ENCODE assay signal across 1 cellular context in the genomic region with DNA sequence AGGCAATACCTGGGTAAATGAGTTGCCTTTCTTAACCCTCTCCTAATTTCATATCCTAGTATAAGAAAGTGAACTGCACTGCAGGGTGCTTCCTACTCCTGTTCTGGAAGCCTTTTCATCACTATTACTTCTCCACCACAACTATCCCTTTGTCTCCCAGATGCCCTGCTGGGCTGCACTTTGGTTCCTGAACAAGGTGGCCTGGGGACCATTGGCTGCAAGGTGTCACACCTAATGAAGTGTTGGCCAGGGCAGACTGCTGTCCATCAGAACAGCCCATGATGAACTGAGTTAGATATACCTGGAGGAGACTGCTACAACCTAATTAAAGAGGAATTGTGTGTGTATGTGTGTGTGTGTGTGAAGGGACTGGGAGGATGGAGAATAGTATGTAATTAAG.
TF ChIP-seq lines count a peak whose summit lies in the region.

No MANE protein-coding gene starts in this region.

TF ChIP-seq in H1, 55 proteins besides CTCF, POLR2A, EP300 and RAD21:
- TF ChIP-seq TBP (IDR thresholded peaks at IDR 0.05; ENCODE audit: low read depth, low read length): no peak
- no peak for TF ChIP-seq CEBPB (IDR thresholded peaks at IDR 0.05; ENCODE audit: low read depth, low read length)
- no peak for TF ChIP-seq TAF1 (IDR thresholded peaks at IDR 0.05; ENCODE audit: low read depth, low read length)
- TF ChIP-seq, protein P1, sequence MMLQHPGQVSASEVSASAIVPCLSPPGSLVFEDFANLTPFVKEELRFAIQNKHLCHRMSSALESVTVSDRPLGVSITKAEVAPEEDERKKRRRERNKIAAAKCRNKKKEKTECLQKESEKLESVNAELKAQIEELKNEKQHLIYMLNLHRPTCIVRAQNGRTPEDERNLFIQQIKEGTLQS (IDR thresholded peaks at IDR 0.05; ENCODE audit: insufficient read depth, low read depth, low read length): no peak
- TF ChIP-seq SP2 (IDR thresholded peaks at IDR 0.05; ENCODE audit: low read length): no peak
- TF ChIP-seq POLR2AphosphoS5 (IDR thresholded peaks at IDR 0.05; ENCODE audit: low read depth, low read length): no peak
- TF ChIP-seq KDM1A (IDR thresholded peaks at IDR 0.05; ENCODE audit: borderline replicate concordance, low read length): no peak
- TF ChIP-seq NANOG (IDR thresholded peaks at IDR 0.05; ENCODE audit: insufficient read depth, low read depth, low read length, poor library complexity, severe bottlenecking): no peak
- no peak for TF ChIP-seq ASH2L (IDR thresholded peaks at IDR 0.05; ENCODE audit: low read length)
- TF ChIP-seq BACH1 (IDR thresholded peaks at IDR 0.05; ENCODE audit: low read length): no peak
- TF ChIP-seq, protein P2, sequence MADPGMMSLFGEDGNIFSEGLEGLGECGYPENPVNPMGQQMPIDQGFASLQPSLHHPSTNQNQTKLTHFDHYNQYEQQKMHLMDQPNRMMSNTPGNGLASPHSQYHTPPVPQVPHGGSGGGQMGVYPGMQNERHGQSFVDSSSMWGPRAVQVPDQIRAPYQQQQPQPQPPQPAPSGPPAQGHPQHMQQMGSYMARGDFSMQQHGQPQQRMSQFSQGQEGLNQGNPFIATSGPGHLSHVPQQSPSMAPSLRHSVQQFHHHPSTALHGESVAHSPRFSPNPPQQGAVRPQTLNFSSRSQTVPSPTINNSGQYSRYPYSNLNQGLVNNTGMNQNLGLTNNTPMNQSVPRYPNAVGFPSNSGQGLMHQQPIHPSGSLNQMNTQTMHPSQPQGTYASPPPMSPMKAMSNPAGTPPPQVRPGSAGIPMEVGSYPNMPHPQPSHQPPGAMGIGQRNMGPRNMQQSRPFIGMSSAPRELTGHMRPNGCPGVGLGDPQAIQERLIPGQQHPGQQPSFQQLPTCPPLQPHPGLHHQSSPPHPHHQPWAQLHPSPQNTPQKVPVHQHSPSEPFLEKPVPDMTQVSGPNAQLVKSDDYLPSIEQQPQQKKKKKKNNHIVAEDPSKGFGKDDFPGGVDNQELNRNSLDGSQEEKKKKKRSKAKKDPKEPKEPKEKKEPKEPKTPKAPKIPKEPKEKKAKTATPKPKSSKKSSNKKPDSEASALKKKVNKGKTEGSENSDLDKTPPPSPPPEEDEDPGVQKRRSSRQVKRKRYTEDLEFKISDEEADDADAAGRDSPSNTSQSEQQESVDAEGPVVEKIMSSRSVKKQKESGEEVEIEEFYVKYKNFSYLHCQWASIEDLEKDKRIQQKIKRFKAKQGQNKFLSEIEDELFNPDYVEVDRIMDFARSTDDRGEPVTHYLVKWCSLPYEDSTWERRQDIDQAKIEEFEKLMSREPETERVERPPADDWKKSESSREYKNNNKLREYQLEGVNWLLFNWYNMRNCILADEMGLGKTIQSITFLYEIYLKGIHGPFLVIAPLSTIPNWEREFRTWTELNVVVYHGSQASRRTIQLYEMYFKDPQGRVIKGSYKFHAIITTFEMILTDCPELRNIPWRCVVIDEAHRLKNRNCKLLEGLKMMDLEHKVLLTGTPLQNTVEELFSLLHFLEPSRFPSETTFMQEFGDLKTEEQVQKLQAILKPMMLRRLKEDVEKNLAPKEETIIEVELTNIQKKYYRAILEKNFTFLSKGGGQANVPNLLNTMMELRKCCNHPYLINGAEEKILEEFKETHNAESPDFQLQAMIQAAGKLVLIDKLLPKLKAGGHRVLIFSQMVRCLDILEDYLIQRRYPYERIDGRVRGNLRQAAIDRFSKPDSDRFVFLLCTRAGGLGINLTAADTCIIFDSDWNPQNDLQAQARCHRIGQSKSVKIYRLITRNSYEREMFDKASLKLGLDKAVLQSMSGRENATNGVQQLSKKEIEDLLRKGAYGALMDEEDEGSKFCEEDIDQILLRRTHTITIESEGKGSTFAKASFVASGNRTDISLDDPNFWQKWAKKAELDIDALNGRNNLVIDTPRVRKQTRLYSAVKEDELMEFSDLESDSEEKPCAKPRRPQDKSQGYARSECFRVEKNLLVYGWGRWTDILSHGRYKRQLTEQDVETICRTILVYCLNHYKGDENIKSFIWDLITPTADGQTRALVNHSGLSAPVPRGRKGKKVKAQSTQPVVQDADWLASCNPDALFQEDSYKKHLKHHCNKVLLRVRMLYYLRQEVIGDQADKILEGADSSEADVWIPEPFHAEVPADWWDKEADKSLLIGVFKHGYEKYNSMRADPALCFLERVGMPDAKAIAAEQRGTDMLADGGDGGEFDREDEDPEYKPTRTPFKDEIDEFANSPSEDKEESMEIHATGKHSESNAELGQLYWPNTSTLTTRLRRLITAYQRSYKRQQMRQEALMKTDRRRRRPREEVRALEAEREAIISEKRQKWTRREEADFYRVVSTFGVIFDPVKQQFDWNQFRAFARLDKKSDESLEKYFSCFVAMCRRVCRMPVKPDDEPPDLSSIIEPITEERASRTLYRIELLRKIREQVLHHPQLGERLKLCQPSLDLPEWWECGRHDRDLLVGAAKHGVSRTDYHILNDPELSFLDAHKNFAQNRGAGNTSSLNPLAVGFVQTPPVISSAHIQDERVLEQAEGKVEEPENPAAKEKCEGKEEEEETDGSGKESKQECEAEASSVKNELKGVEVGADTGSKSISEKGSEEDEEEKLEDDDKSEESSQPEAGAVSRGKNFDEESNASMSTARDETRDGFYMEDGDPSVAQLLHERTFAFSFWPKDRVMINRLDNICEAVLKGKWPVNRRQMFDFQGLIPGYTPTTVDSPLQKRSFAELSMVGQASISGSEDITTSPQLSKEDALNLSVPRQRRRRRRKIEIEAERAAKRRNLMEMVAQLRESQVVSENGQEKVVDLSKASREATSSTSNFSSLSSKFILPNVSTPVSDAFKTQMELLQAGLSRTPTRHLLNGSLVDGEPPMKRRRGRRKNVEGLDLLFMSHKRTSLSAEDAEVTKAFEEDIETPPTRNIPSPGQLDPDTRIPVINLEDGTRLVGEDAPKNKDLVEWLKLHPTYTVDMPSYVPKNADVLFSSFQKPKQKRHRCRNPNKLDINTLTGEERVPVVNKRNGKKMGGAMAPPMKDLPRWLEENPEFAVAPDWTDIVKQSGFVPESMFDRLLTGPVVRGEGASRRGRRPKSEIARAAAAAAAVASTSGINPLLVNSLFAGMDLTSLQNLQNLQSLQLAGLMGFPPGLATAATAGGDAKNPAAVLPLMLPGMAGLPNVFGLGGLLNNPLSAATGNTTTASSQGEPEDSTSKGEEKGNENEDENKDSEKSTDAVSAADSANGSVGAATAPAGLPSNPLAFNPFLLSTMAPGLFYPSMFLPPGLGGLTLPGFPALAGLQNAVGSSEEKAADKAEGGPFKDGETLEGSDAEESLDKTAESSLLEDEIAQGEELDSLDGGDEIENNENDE (IDR thresholded peaks at IDR 0.05; ENCODE audit: insufficient replicate concordance, low read length): no peak
- TF ChIP-seq EGR1 (IDR thresholded peaks at IDR 0.05; ENCODE audit: borderline replicate concordance, low read depth, low read length): no peak
- TF ChIP-seq RBBP5 (IDR thresholded peaks at IDR 0.05; ENCODE audit: borderline replicate concordance, low read depth, low read length): no peak
- TF ChIP-seq BRCA1 (IDR thresholded peaks at IDR 0.05; ENCODE audit: low read depth, low read length): no peak
- no peak for TF ChIP-seq RXRA (IDR thresholded peaks at IDR 0.05; ENCODE audit: insufficient read depth, low read depth, low read length)
- no peak for TF ChIP-seq SRF (IDR thresholded peaks at IDR 0.05; ENCODE audit: low read depth, low read length)
